15 cellular contexts compared by ENCODE assay signal in genomic region chr5:149019562-149020140, GRCh38. TPM values are rescaled to one million over a fixed set of nuclear protein-coding genes. Genes with fewer than 3 reads are reported as not detected.
DNase-seq lines count a peak whose midpoint lies in the region; ATAC-seq, FAIRE-seq and TF ChIP-seq lines count a peak whose summit lies in the region.
"Had no signal": no experiment of that assay in that cellular context is flagged by ENCODE, and none has a peak within 500 bp of the region (broad histone marks: within the 10 kb centered on the region; RNA-seq: fewer than 3 reads in every experiment).

No MANE protein-coding gene starts in this region.

- no peak for FAIRE-seq in HepG2 (lab: Jason Lieb, UNC)
- FAIRE-seq in bronchial epithelial cell (lab: Jason Lieb, UNC), result peak; percentile 70
- no peak for FAIRE-seq in GM19239 (lab: Jason Lieb, UNC)
- FAIRE-seq: A204.1, GM12892 had no signal

- CTCF ChIA-PET in HepG2 (lab: Yijun Ruan, JAX; ENCODE audit: low intra/inter-chr PET ratio, low total read pairs), result no interaction called here

- no peaks in the 10 kb centered on the region for H3K9me3 ChIP-seq in right lobe of liver
- H3K9me3 ChIP-seq in HepG2 (ENCODE audit: low read length), result no peaks in the 10 kb centered on the region
- H3K9me3 ChIP-seq in Karpas-422 (ENCODE audit: low read length), result no peaks in the 10 kb centered on the region
- H3K9me3 ChIP-seq in ascending aorta, result no peaks in the 10 kb centered on the region

- no peak for TF ChIP-seq CTCF in right lobe of liver (IDR thresholded peaks at IDR 0.05)
- TF ChIP-seq CTCF in HepG2 (CRISPR knock-in tag; IDR thresholded peaks at IDR 0.05), result no peak
- no peak for TF ChIP-seq CTCF in bronchial epithelial cell (IDR thresholded peaks at IDR 0.05; ENCODE audit: insufficient read depth, low read length, severe bottlenecking)
- TF ChIP-seq CTCF in ascending aorta (IDR thresholded peaks at IDR 0.05), result no peak

- H3K79me2 ChIP-seq in HepG2 (ENCODE audit: insufficient read depth, low read length), result no peaks in the 10 kb centered on the region
- H3K79me2 ChIP-seq in Karpas-422 (ENCODE audit: low read length), result no peaks in the 10 kb centered on the region

- H3K4me2 ChIP-seq in HepG2 (ENCODE audit: low read depth, low read length) (no peak overlapping the region), Karpas-422 (ENCODE audit: low read depth, low read length, poor library complexity, severe bottlenecking) (no peak overlapping the region)

- WGBS in right lobe of liver (ENCODE audit: insufficient coverage, low coverage, low lambda C conversion rate, missing lambda C conversion rate), result 41% methylated on average over 4 of the region's 4 CpGs
- 60% methylated on average over 4 of the region's 4 CpGs for WGBS in HepG2 (ENCODE audit: low lambda C conversion rate)

- H3K27ac ChIP-seq in right lobe of liver, result peak overlapping the region in 1 of 3 donors; percentile 37
- H3K27ac ChIP-seq in HepG2 (ENCODE audit: extremely low read length, insufficient read depth, low read length), result no peak overlapping the region
- no peak overlapping the region for H3K27ac ChIP-seq in Karpas-422 (ENCODE audit: low read length)
- H3K27ac ChIP-seq in ascending aorta, result no peak overlapping the region

- no TSS peak for BruUV-seq in HepG2 (replicated peaks; lab: Mats Ljungman, UMichigan)

- ATAC-seq in right lobe of liver (peak; percentile 47 to 67 (median 53)), HepG2 (no peak)

- no peak for TF ChIP-seq POLR2A in right lobe of liver (IDR thresholded peaks at IDR 0.05)
- TF ChIP-seq POLR2A in HepG2 (IDR thresholded peaks at IDR 0.05; ENCODE audit: insufficient read depth in 1 of 2, low read depth in 2 of 2, low read length in 2 of 2), result no peak

- intact Hi-C loops in right lobe of liver (cut with DNase I), result no loop called here
- intact Hi-C loops in HepG2 (cut with micrococcal nuclease; ENCODE audit: unreplicated experiment), result no loop called here
- intact Hi-C loops in ascending aorta (cut with DNase I), result no loop called here

- TF ChIP-seq EP300 in HepG2 (IDR thresholded peaks at IDR 0.05; ENCODE audit: low read depth in 2 of 2, low read length in 2 of 2) (no peak), HepG2 (CRISPR knock-in tag; IDR thresholded peaks at IDR 0.05; ENCODE audit: borderline replicate concordance) (no peak)

- H3K4me1 ChIP-seq in right lobe of liver, result peaks cover 0 to 22% (median 4%) of the 10 kb centered on the region in 4 donors
- no peaks in the 10 kb centered on the region for H3K4me1 ChIP-seq in HepG2 (ENCODE audit: insufficient read depth, low read length)
- H3K4me1 ChIP-seq in Karpas-422 (ENCODE audit: low read length), result no peaks in the 10 kb centered on the region
- no peaks in the 10 kb centered on the region for H3K4me1 ChIP-seq in ascending aorta

- in situ Hi-C loops in HepG2 (cut with HindIII; ENCODE audit: extremely low pct_ligation_motif_present, low pct_unique_long_range_greater_than_20kb), result no loop called here

- H2AFZ ChIP-seq in HepG2 (ENCODE audit: low read length) (no peak overlapping the region), Karpas-422 (ENCODE audit: low read length) (no peak overlapping the region)

- no peak for DNase-seq in right lobe of liver
- no peak for DNase-seq in HepG2 (ENCODE audit: low spot score)
- DNase-seq in bronchial epithelial cell (ENCODE audit: low read depth), result no peak
- DNase-seq in left kidney (ENCODE audit: low read depth, low spot score), result peak; percentile 3
- DNase-seq in Karpas-422, result no peak
- DNase-seq in hippocampal formation (lab: John Stamatoyannopoulos, UW), result no peak
- DNase-seq in GM19239 (ENCODE audit: insufficient read length, low spot score), result no peak
- DNase-seq in ascending aorta (ENCODE audit: low spot score in 2 of 2), result no peak
- DNase-seq: DMS79, GDM1, NCI-H748 treated with DMSO at 0.1 percent for 48 hours, Right ventricle myocardium superior had no signal

- H3K36me3 ChIP-seq in right lobe of liver (no peaks in the 10 kb centered on the region), HepG2 (replicated peaks in 1 of 2; ENCODE audit: control insufficient read depth in 1 of 2, insufficient read depth in 2 of 2, low read length in 2 of 2) (no peaks in the 10 kb centered on the region), bronchial epithelial cell (ENCODE audit: control insufficient read depth, insufficient read depth, low read length) (no peaks in the 10 kb centered on the region), Karpas-422 (ENCODE audit: insufficient read depth, low read length) (no peaks in the 10 kb centered on the region), ascending aorta (no peaks in the 10 kb centered on the region)

- H3K9ac ChIP-seq in HepG2 (ENCODE audit: insufficient read depth, low read depth, low read length), result no peak overlapping the region
- H3K9ac ChIP-seq in Karpas-422 (ENCODE audit: low read length), result no peak overlapping the region

- H4K20me1 ChIP-seq in HepG2 (ENCODE audit: insufficient read depth, low read length) (no peaks in the 10 kb centered on the region), Karpas-422 (ENCODE audit: insufficient read depth, low read depth, low read length) (no peaks in the 10 kb centered on the region)

- TF ChIP-seq RAD21 in HepG2 (CRISPR knock-in tag; IDR thresholded peaks at IDR 0.05), result no peak

- no peaks in the 10 kb centered on the region for H3K9me2 ChIP-seq in Karpas-422 (replicated peaks; ENCODE audit: insufficient read depth, low read length)

- POLR2A ChIA-PET in HepG2 (lab: Yijun Ruan, JAX), result no interaction called here

- H3K4me3 ChIP-seq in right lobe of liver, result no peak overlapping the region
- no peak overlapping the region for H3K4me3 ChIP-seq in HepG2 (replicated peaks in 1 of 3; ENCODE audit: insufficient read depth in 1 of 3, low read depth in 2 of 3, low read length in 3 of 3)
- no peak overlapping the region for H3K4me3 ChIP-seq in bronchial epithelial cell (ENCODE audit: low read depth, low read length)
- no peak overlapping the region for H3K4me3 ChIP-seq in Karpas-422 (ENCODE audit: low read length)
- H3K4me3 ChIP-seq in ascending aorta, result no peak overlapping the region

- no peaks in the 10 kb centered on the region for H3K27me3 ChIP-seq in right lobe of liver
- no peaks in the 10 kb centered on the region for H3K27me3 ChIP-seq in HepG2 (ENCODE audit: control insufficient read depth in 1 of 2, insufficient read depth in 2 of 2, low read length in 2 of 2)
- no peaks in the 10 kb centered on the region for H3K27me3 ChIP-seq in bronchial epithelial cell (ENCODE audit: control insufficient read depth, insufficient read depth, low read length)
- H3K27me3 ChIP-seq in Karpas-422 (ENCODE audit: low read length), result no peaks in the 10 kb centered on the region
- no peaks in the 10 kb centered on the region for H3K27me3 ChIP-seq in ascending aorta

TF ChIP-seq in HepG2, 621 proteins besides CTCF, POLR2A, EP300 and RAD21 (continues in another document):
- TF ChIP-seq, protein P1, sequence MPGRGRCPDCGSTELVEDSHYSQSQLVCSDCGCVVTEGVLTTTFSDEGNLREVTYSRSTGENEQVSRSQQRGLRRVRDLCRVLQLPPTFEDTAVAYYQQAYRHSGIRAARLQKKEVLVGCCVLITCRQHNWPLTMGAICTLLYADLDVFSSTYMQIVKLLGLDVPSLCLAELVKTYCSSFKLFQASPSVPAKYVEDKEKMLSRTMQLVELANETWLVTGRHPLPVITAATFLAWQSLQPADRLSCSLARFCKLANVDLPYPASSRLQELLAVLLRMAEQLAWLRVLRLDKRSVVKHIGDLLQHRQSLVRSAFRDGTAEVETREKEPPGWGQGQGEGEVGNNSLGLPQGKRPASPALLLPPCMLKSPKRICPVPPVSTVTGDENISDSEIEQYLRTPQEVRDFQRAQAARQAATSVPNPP (CRISPR knock-in tag; IDR thresholded peaks at IDR 0.05), result no peak
- TF ChIP-seq ZNF296 (CRISPR knock-in tag; conservative IDR thresholded peaks at IDR 0.05) (no peak), CAMTA2 (CRISPR knock-in tag; IDR thresholded peaks at IDR 0.05; ENCODE audit: borderline replicate concordance) (no peak), WIZ (CRISPR knock-in tag; IDR thresholded peaks at IDR 0.05) (no peak), NFRKB (IDR thresholded peaks at IDR 0.05) (no peak), PAF1 (CRISPR knock-in tag; IDR thresholded peaks at IDR 0.05) (no peak)
- TF ChIP-seq, protein P2, sequence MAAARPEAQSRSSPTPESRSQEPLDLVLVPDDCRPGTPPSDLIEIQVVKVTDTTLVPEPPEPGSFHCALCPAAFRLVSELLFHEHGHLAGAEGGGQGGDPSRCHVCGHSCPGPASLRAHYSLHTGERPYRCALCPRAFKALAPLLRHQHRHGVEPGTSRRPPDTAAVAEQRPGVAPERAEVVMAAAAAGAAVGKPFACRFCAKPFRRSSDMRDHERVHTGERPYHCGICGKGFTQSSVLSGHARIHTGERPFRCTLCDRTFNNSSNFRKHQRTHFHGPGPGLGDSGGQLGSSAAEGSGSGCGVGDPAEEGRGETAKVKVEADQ (CRISPR knock-in tag; IDR thresholded peaks at IDR 0.05; ENCODE audit: borderline replicate concordance), result no peak

RNA-seq across cellular contexts. Expression of gene SH3TC2, which starts 43.2 kb away (rescaled TPM):
- total RNA-seq in right lobe of liver, result under 1 TPM; 0.06 to 0.88 (median 0.53) TPM
- 0.71 and 0.94 TPM in 2 replicates for total RNA-seq in HepG2 (2016; rRNA removed; fragmentation: Illumina TruSeq; extraction: Trizol)
- under 0.01 and 0.20 TPM in 2 replicates for total RNA-seq in HepG2 (2016; cell fraction: cytosol; rRNA removed; fragmentation: Illumina TruSeq; extraction: Trizol; ENCODE audit: low read depth)
- total RNA-seq in HepG2 (2016; cell fraction: insoluble cytoplasmic fraction; rRNA removed; fragmentation: Illumina TruSeq; extraction: Trizol), result 0.61 and 0.76 TPM in 2 replicates
- 0.14 and 0.40 TPM in 2 replicates for total RNA-seq in HepG2 (2016; cell fraction: membrane; rRNA removed; fragmentation: Illumina TruSeq; extraction: Trizol)
- 0.81 and 2.3 TPM in 2 replicates for total RNA-seq in HepG2 (2016; cell fraction: nucleus; rRNA removed; fragmentation: Illumina TruSeq; extraction: Trizol)
- 0.27 and 0.34 TPM in 2 replicates for polyA plus RNA-seq in HepG2 (2011; rRNA removed)
- 0.12 and 0.14 TPM in 2 replicates for polyA plus RNA-seq in HepG2 (2011; cell fraction: cytosol; rRNA removed)
- 1.3 and 1.9 TPM in 2 replicates for polyA plus RNA-seq in HepG2 (2011; cell fraction: nucleus; rRNA removed)
- polyA plus RNA-seq in HepG2 (2012), result 0.17 and 0.40 TPM in 2 replicates
- 0.06 TPM in 1 of 2 replicates, not detected in the other for polyA plus RNA-seq in HepG2 (2016; cell fraction: cytosol; fragmentation: Illumina TruSeq; extraction: Trizol; ENCODE audit: low read depth)
- 0.19 and 0.58 TPM in 2 replicates for polyA plus RNA-seq in HepG2 (2016; cell fraction: insoluble cytoplasmic fraction; fragmentation: Illumina TruSeq; extraction: Trizol; ENCODE audit: low read depth)
- 0.14 TPM in 1 of 2 replicates, not detected in the other for polyA plus RNA-seq in HepG2 (2016; cell fraction: membrane; fragmentation: Illumina TruSeq; extraction: Trizol; ENCODE audit: low read depth)
- 0.65 and 1.2 TPM in 2 replicates for polyA plus RNA-seq in HepG2 (2016; cell fraction: nucleus; fragmentation: Illumina TruSeq; extraction: Trizol; ENCODE audit: insufficient read depth, low read depth)
- polyA minus RNA-seq in HepG2 (2011; rRNA and poly(A)+ RNA removed; ENCODE audit: low replicate concordance), result 4.6 and 5.3 TPM in 2 replicates
- polyA minus RNA-seq in HepG2 (2011; cell fraction: cytosol; rRNA and poly(A)+ RNA removed), result 1.1 TPM in 1 of 2 replicates, not detected in the other
- polyA minus RNA-seq in HepG2 (2011; cell fraction: nucleus; rRNA and poly(A)+ RNA removed), result 1.7 and 2.5 TPM in 2 replicates
- total RNA-seq in bronchial epithelial cell, result 4.0 and 4.7 TPM in 2 replicates
- not detected in 2 replicates for total RNA-seq in Karpas-422 (2014; rRNA removed; shearing (Covaris generic); ENCODE audit: low replicate concordance)
- total RNA-seq in ascending aorta, result 0.21 TPM
- polyA plus RNA-seq: CD4-positive, CD25-positive, alpha-beta regulatory T cell had no signal
